10 cellular contexts compared by ENCODE assay signal in genomic region chr5:140951636-140952035, GRCh38. TPM values are rescaled to one million over a fixed set of nuclear protein-coding genes. Genes with fewer than 3 reads are reported as not detected.
"Had no signal": no experiment of that assay in that cellular context is flagged by ENCODE, and none has a peak within 500 bp of the region (broad histone marks: within the 10 kb centered on the region; RNA-seq: fewer than 3 reads in every experiment).

No MANE protein-coding gene starts in this region.

- H3K4me3 Mint-ChIP-seq: GM23338, H9, HFFc6 had no signal

- H2AFZ ChIP-seq: GM23338 had no signal

- DNase-seq: H9, HFFc6, IMR-90 had no signal

- H3K4me2 ChIP-seq: GM23338 had no signal

- ATAC-seq: GM23338, HCT116, K562 had no signal

- H3K27ac ChIP-seq: HL-60 had no signal

- H3K4me3 ChIP-seq: GM23338, K562 had no signal

- H3K27ac Mint-ChIP-seq: GM23338, HFFc6 had no signal

- FAIRE-seq: H1, H54, K562 had no signal

- H3K9me3 Mint-ChIP-seq: GM23338 had no signal

RNA-seq across cellular contexts. Expression of gene PCDHAC2, which starts 14.6 kb away (rescaled TPM):
- total RNA-seq: HFFc6, HT1080, IMR-90, K562 had no signal
- polyA plus RNA-seq: IMR-90 had no signal

RNA-seq across cellular contexts. Expression of gene PCDHAC1, which starts 25.5 kb away (rescaled TPM):
- total RNA-seq: HFFc6, HT1080, K562 had no signal
- polyA plus RNA-seq: IMR-90, K562 had no signal
